Comparison of ENCODE assay signal across 1 cellular context in the genomic region with DNA sequence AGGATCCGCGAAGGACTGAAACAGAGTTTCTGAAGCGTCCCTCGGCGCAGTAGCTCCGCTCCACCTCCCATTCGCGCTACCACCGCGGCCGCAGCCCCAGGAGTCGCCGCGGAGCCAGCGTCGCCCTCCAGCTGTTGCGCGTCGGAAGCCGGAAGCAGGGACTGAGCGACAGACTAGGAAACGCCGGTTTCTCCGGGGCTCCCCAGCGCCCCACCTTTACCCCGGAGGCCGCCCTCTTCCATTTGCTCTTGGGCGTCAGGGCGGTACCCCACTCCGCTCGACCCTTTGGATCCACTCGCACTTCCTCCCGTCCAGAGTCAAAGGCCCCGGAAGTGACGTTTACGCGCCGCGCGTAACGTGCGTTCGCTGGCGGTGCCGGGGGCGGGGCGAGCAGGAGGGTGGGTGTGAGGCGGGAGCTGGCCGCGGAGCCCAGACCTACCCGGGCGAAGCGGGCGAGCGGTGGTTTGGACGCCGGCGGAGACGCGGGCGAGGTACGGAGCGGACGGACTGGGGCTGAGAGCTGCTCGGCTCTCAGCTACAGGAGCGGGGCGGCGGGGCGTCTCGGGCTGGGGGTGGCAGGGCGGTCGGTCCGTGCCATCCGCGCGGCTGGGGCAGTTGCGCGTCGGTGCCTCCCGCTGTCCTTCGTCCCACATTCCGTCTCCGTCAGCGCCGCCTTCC.
TF ChIP-seq lines count a peak whose summit lies in the region.

Gene RABGEF1 (plus strand): TSS at position 432 of the 678 bp plus-strand sequence. CDS start 31,167 bp downstream, outside the sequence.

TF ChIP-seq in liver, 16 proteins besides CTCF, POLR2A, EP300 and RAD21 (continued from another document):
- peak; percentile 64 for TF ChIP-seq REST (IDR thresholded peaks at IDR 0.05)
